ENCODE assay signal across 27 cellular contexts in the genomic region with DNA sequence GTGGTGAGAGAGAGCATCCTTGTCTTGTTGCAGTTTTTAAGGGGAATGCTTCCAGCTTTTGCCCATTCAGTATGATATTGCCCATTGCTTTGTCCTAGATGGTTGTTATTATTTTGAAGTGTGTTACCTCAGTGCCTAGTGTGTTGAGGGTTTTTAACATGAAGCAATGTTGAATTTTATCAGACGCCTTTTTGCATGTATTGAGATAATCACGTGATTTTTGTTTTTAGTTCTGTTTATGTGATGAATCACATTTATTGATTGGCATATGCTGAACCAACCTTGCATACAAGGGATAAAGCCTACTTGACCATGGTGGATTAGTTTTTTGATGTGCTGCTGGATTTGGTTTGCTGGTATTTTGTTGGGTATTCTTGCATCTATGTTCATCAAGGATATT.
"Had no signal": no experiment of that assay in that cellular context is flagged by ENCODE, and none has a peak within 500 bp of the region (broad histone marks: within the 10 kb centered on the region; RNA-seq: fewer than 3 reads in every experiment).

No MANE protein-coding gene starts in this region.

- H3K4me1 ChIP-seq: stomach, suprapubic skin, testis, tibial artery, upper lobe of left lung, upper lobe of right lung, uterus, vagina had no signal

- FAIRE-seq: urothelium cell line had no signal

- H3K27ac ChIP-seq: stomach, suprapubic skin, testis, thoracic aorta, thyroid gland, tibial artery, tibial nerve, transverse colon, upper lobe of left lung, upper lobe of right lung, uterus, vagina had no signal

- H3K4me3 ChIP-seq: stomach, suprapubic skin, testis, thoracic aorta, thyroid gland, tibial artery, tibial nerve, transverse colon, upper lobe of left lung, upper lobe of right lung, uterus, vagina had no signal

- H3K36me3 ChIP-seq: stomach, suprapubic skin, thoracic aorta, thyroid gland, tibial artery, tibial nerve, transverse colon, upper lobe of left lung, upper lobe of right lung, uterus, vagina had no signal

- H3K27me3 ChIP-seq: stomach, suprapubic skin, testis, thyroid gland, tibial artery, tibial nerve, transverse colon, upper lobe of left lung, upper lobe of right lung, uterus, vagina had no signal

- H3K9me3 ChIP-seq: suprapubic skin, testis, thoracic aorta, thyroid gland, tibial artery, tibial nerve, upper lobe of right lung, uterus, vagina had no signal

- ATAC-seq: stimulated activated effector memory CD8-positive, alpha-beta T cell treated with anti-CD3 and anti-CD28 coated beads, Interleukin-12 subunit alpha, Interleukin-12 subunit beta, amount 100 ng/mL, for 72 hours; stimulated activated memory B cell treated with anti-CD40 and anti-IgM and Interleukin-4, amounts not matched to agents 10 μg/mL and 1 μg/mL and 100 μg/mL, for 72 hours; stimulated activated naive B cell treated with anti-CD40 and anti-IgM and Interleukin-4, amounts not matched to agents 10 μg/mL and 1 μg/mL and 100 μg/mL, for 72 hours; stimulated activated naive CD8-positive, alpha-beta T cell treated with anti-CD3 and anti-CD28 coated beads, Interleukin-15, amount 100 ng/mL, for 72 hours; stimulated activated naive CD8-positive, alpha-beta T cell treated with anti-CD3 and anti-CD28 coated beads, Interleukin-15, Interleukin-2, amounts not matched to agents 100 U/mL and 50 U/mL, for 24 hours; upper lobe of right lung had no signal

- DNase-seq: stimulated activated CD4-positive, alpha-beta T cell treated with anti-CD3 and anti-CD28 coated beads, Interleukin-2, amount 100 ng/mL, for 48 hours; stimulated activated CD4-positive, alpha-beta T cell treated with anti-CD3 and anti-CD28 coated beads, Interleukin-4, amount 100 ng/mL, for 1 hour; stimulated activated CD4-positive, alpha-beta T cell treated with anti-CD3 and anti-CD28 coated beads, Interleukin-4, amount 100 ng/mL, for 24 hours; stimulated activated CD4-positive, alpha-beta T cell treated with anti-CD3 and anti-CD28 coated beads, Interleukin-4, amount 100 ng/mL, for 4 hours; stimulated activated CD8-positive, alpha-beta memory T cell treated with anti-CD3 and anti-CD28 coated beads, Interleukin-4, amount 100 ng/mL, for 48 hours; stimulated activated naive B cell treated with anti-CD40 and anti-IgM and Interleukin-4, amounts not matched to agents 10 μg/mL and 1 μg/mL and 100 μg/mL, for 72 hours; stimulated activated naive CD4-positive, alpha-beta T cell; stimulated activated naive CD4-positive, alpha-beta T cell treated with Interleukin-2 at 50 U/mL for 16 hours; stimulated activated naive CD8-positive, alpha-beta T cell treated with anti-CD3 and anti-CD28 coated beads, Interleukin-15, amount 100 ng/mL, for 72 hours; stimulated activated naive CD8-positive, alpha-beta T cell treated with anti-CD3 and anti-CD28 coated beads, Interleukin-15, Interleukin-2, amounts not matched to agents 100 U/mL and 50 U/mL, for 24 hours; stomach; substantia nigra; testis; thyroid gland; tibial artery; transverse colon; trophoblast cell; upper lobe of left lung; upper lobe of right lung; uterus had no signal
